ENCODE assay signal across 20 cellular contexts in genomic region chr5:36881807-36882206, GRCh38. TPM values are rescaled to one million over a fixed set of nuclear protein-coding genes. Genes with fewer than 3 reads are reported as not detected.
A peak's percentile ranks its signal among the peaks of the same experiment; 100 is the strongest.
DNase-seq lines count a peak whose midpoint lies in the region; ATAC-seq and TF ChIP-seq lines count a peak whose summit lies in the region.
"Had no signal": no experiment of that assay in that cellular context is flagged by ENCODE, and none has a peak within 500 bp of the region (broad histone marks: within the 10 kb centered on the region; RNA-seq: fewer than 3 reads in every experiment).

No MANE protein-coding gene starts in this region.

- POLR2A ChIA-PET in CD4-positive, alpha-beta T cell (lab: Charles Lee) = no interaction called here

- no peak for ATAC-seq in CD4-positive, alpha-beta T cell (ENCODE audit: poor library complexity)
- ATAC-seq in memory B cell (ENCODE audit: low read depth) (no peak), GM19463 (IDR thresholded peaks at IDR 0.05; ENCODE audit: unreplicated experiment) (no peak)
- ATAC-seq: pancreas had no signal

- peaks cover 67% of the 10 kb centered on the region for H3K4me1 Mint-ChIP-seq in CD4-positive, alpha-beta T cell (ENCODE audit: low read depth)
- peaks cover 42% of the 10 kb centered on the region for H3K4me1 Mint-ChIP-seq in memory B cell

- H3K9ac ChIP-seq in SU-DHL-6 (ENCODE audit: low read length) = no peak overlapping the region

- H3K27me3 Mint-ChIP-seq in CD4-positive, alpha-beta T cell = no peaks in the 10 kb centered on the region
- H3K27me3 Mint-ChIP-seq in memory B cell = no peaks in the 10 kb centered on the region

- no peaks in the 10 kb centered on the region for H3K9me3 ChIP-seq in CD4-positive, alpha-beta T cell (ENCODE audit: control insufficient read depth, low read length)
- H3K9me3 ChIP-seq in SU-DHL-6 (ENCODE audit: insufficient read depth, low read length) = no peaks in the 10 kb centered on the region
- H3K9me3 ChIP-seq: adrenal gland, left ventricle myocardium inferior, MG63, pancreas, SJSA1 had no signal

- H3K27ac ChIP-seq in CD4-positive, alpha-beta T cell (ENCODE audit: low read depth, low read length) = no peak overlapping the region
- no peak overlapping the region for H3K27ac ChIP-seq in SU-DHL-6 (ENCODE audit: low read depth, low read length)
- H3K27ac ChIP-seq: adrenal gland, cardiac muscle cell, left ventricle myocardium inferior, pancreas, SJSA1 had no signal

- H3F3A ChIP-seq in SU-DHL-6 (ENCODE audit: insufficient read depth) = no peaks in the 10 kb centered on the region; the same call in 1 of the 2 replicates

- H3K4me3 Mint-ChIP-seq in CD4-positive, alpha-beta T cell = peak overlapping the region; percentile 64
- H3K4me3 Mint-ChIP-seq in memory B cell = peak overlapping the region; percentile 30
- H3K4me3 Mint-ChIP-seq: H9 had no signal

- DNase-seq in CD4-positive, alpha-beta T cell = no peak
- DNase-seq in ELR (ENCODE audit: low read depth) = peak; percentile 6
- no peak for DNase-seq in memory B cell (ENCODE audit: low spot score in 2 of 2)
- no peak for DNase-seq in NCI-H1417 (lab: John Stamatoyannopoulos, UW)
- DNase-seq in COLO829 (ENCODE audit: low spot score) = no peak
- DNase-seq: activated CD4-positive, CD25-positive, alpha-beta regulatory T cell treated with anti-CD3 and anti-CD28 coated beads, Interleukin-2, amount 50 U/mL, for 72 hours; adrenal gland; DMS53; H9; left ventricle myocardium inferior; MG63; NCI-H187 treated with DMSO at 0.1 percent for 48 hours; NCI-H510A; pancreas; T1000 had no signal

- no peaks in the 10 kb centered on the region for H3K27me3 ChIP-seq in CD4-positive, alpha-beta T cell (ENCODE audit: control insufficient read depth, insufficient read depth, low read length)
- no peaks in the 10 kb centered on the region for H3K27me3 ChIP-seq in SU-DHL-6 (ENCODE audit: low read length)
- H3K27me3 ChIP-seq: adrenal gland, cardiac muscle cell, esophagus muscularis mucosa, MG63, pancreas, SJSA1 had no signal

- no peaks in the 10 kb centered on the region for H3K9me3 Mint-ChIP-seq in CD4-positive, alpha-beta T cell
- H3K9me3 Mint-ChIP-seq in memory B cell = no peaks in the 10 kb centered on the region
- H3K9me3 Mint-ChIP-seq: H9 had no signal

- peaks cover 24% of the 10 kb centered on the region for H3K36me3 Mint-ChIP-seq in CD4-positive, alpha-beta T cell (ENCODE audit: low read depth)
- peaks cover 6% of the 10 kb centered on the region for H3K36me3 Mint-ChIP-seq in memory B cell

- no peak for TF ChIP-seq CTCF in CD4-positive, alpha-beta T cell (IDR thresholded peaks at IDR 0.05)
- no peak for TF ChIP-seq CTCF in SU-DHL-6 (IDR thresholded peaks at IDR 0.05; ENCODE audit: insufficient read depth, low read length, poor library complexity, severe bottlenecking)

- peak overlapping the region; percentile 78 for H3K4me2 ChIP-seq in SU-DHL-6 (ENCODE audit: low read depth, low read length, poor library complexity, severe bottlenecking)

- H3K36me3 ChIP-seq in SU-DHL-6 (ENCODE audit: low read length) = 0 out of 2 replicates have a peak, but pooled peaks cover 3% of the 10 kb centered on the region
- H3K36me3 ChIP-seq: adrenal gland, cardiac muscle cell, MG63, pancreas had no signal

- H3K79me2 ChIP-seq in SU-DHL-6 (ENCODE audit: insufficient read depth, low read length) = peaks cover 99% of the 10 kb centered on the region

- no peak overlapping the region for H3K4me3 ChIP-seq in SU-DHL-6 (ENCODE audit: insufficient read depth, low read length, poor library complexity, severe bottlenecking)
- H3K4me3 ChIP-seq: adrenal gland, cardiac muscle cell, esophagus muscularis mucosa, left ventricle myocardium inferior, MG63, pancreas, SJSA1 had no signal

- H3K27ac Mint-ChIP-seq in CD4-positive, alpha-beta T cell = peak overlapping the region; percentile 0
- peak overlapping the region; percentile 80 for H3K27ac Mint-ChIP-seq in memory B cell

- H3K9me2 ChIP-seq in SU-DHL-6 (replicated peaks; ENCODE audit: insufficient read depth, low read length) = no peaks in the 10 kb centered on the region

- H4K20me1 ChIP-seq in SU-DHL-6 (ENCODE audit: low read depth, low read length) = peaks cover 65% of the 10 kb centered on the region

- H2AFZ ChIP-seq in SU-DHL-6 (ENCODE audit: low read depth, low read length, severe bottlenecking) = no peak overlapping the region

- intact Hi-C loops in CD4-positive, alpha-beta T cell (cut with DNase I, micrococcal nuclease) = no loop called here

- CTCF ChIA-PET in CD4-positive, alpha-beta T cell (lab: Charles Lee) = interaction anchor here (1.3 kb wide), 1 partner anchor 11 kb away, joined by 4 read pairs; no protein-coding TSS in a partner anchor

RNA-seq across cellular contexts. Expression of gene NIPBL, which starts 5.2 kb away (rescaled TPM):
- total RNA-seq in CD4-positive, alpha-beta T cell = 100 to 1,000 TPM; 108 to 120 TPM
